In the genomic region with DNA sequence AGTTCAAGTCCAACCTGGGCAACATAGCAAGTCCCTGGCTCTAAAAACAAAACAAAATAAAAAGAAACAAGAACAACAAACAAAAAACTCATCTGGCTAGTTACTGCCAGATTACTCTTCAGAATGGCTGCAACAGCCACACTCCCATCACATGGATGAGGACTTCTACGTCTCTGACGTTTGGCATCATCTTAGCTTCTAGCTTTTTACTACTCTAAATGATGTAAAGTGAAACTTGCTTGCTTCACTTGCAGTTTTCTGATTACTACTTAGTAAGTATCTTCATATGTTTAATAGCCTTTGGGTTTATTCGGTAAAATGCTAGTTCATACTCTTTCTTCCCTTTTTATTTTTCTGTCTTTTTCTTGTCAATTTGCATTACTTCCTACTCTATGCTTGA, we compare ENCODE assay signal across 17 cellular contexts.
"Had no signal": no experiment of that assay in that cellular context is flagged by ENCODE, and none has a peak within 500 bp of the region (broad histone marks: within the 10 kb centered on the region; RNA-seq: fewer than 3 reads in every experiment).

No MANE protein-coding gene starts in this region.

- H3K36me3 ChIP-seq: colonic mucosa had no signal

- H3K9me3 ChIP-seq: colonic mucosa, esophagus muscularis mucosa, left ventricle myocardium inferior, sigmoid colon, upper lobe of left lung had no signal

- H3K27me3 ChIP-seq: colonic mucosa, esophagus muscularis mucosa, sigmoid colon, upper lobe of left lung had no signal

- H3K27ac ChIP-seq: colonic mucosa, dorsolateral prefrontal cortex, esophagus muscularis mucosa, sigmoid colon, upper lobe of left lung had no signal

- H3K27me3 Mint-ChIP-seq: activated naive CD8-positive, alpha-beta T cell treated with anti-CD3 and anti-CD28 coated beads for 36 hours; central memory CD8-positive, alpha-beta T cell; naive thymus-derived CD8-positive, alpha-beta T cell had no signal

- DNase-seq: activated CD8-positive, alpha-beta memory T cell treated with anti-CD3 and anti-CD28 coated beads, Interleukin-2, amount 50 U/mL, for 4 hours; activated CD8-positive, alpha-beta T cell treated with anti-CD3 and anti-CD28 coated beads, Interleukin-2, amount 10 ng/mL, durations not matched to agents 7 days and 5 days; activated naive CD8-positive, alpha-beta T cell treated with anti-CD3 and anti-CD28 coated beads for 36 hours; colonic mucosa; dorsolateral prefrontal cortex; hippocampal formation; kidney glomerular epithelial cell; left ventricle myocardium inferior; naive thymus-derived CD8-positive, alpha-beta T cell; retina; sigmoid colon; stimulated activated CD4-positive, alpha-beta T cell treated with anti-CD3 and anti-CD28 coated beads, Interleukin-4, amount 100 ng/mL, for 1 hour; stimulated activated naive CD8-positive, alpha-beta T cell treated with anti-CD3 and anti-CD28 coated beads, Interleukin-15, Interleukin-2, amounts not matched to agents 100 U/mL and 50 U/mL, for 24 hours; upper lobe of left lung had no signal

- ATAC-seq: activated CD8-positive, alpha-beta T cell treated with anti-CD3 and anti-CD28 coated beads, Interleukin-2, amount 10 ng/mL, durations not matched to agents 7 days and 5 days; naive thymus-derived CD8-positive, alpha-beta T cell; stimulated activated naive CD8-positive, alpha-beta T cell treated with anti-CD3 and anti-CD28 coated beads, Interleukin-15, Interleukin-2, amounts not matched to agents 100 U/mL and 50 U/mL, for 24 hours had no signal

- H3K4me1 ChIP-seq: colonic mucosa had no signal

- H3K4me3 Mint-ChIP-seq: activated CD8-positive, alpha-beta T cell treated with anti-CD3 and anti-CD28 coated beads, Interleukin-2, amount 10 ng/mL, durations not matched to agents 7 days and 5 days; activated naive CD8-positive, alpha-beta T cell treated with anti-CD3 and anti-CD28 coated beads for 36 hours; central memory CD8-positive, alpha-beta T cell; naive thymus-derived CD8-positive, alpha-beta T cell had no signal

- H3K9me3 Mint-ChIP-seq: central memory CD8-positive, alpha-beta T cell had no signal

- H3K4me3 ChIP-seq: colonic mucosa, dorsolateral prefrontal cortex, esophagus muscularis mucosa, left ventricle myocardium inferior, sigmoid colon, upper lobe of left lung had no signal

- H3K27ac Mint-ChIP-seq: activated CD8-positive, alpha-beta T cell treated with anti-CD3 and anti-CD28 coated beads, Interleukin-2, amount 10 ng/mL, durations not matched to agents 7 days and 5 days; activated naive CD8-positive, alpha-beta T cell treated with anti-CD3 and anti-CD28 coated beads for 36 hours; progenitor cell of endocrine pancreas had no signal
